In the genomic region with DNA sequence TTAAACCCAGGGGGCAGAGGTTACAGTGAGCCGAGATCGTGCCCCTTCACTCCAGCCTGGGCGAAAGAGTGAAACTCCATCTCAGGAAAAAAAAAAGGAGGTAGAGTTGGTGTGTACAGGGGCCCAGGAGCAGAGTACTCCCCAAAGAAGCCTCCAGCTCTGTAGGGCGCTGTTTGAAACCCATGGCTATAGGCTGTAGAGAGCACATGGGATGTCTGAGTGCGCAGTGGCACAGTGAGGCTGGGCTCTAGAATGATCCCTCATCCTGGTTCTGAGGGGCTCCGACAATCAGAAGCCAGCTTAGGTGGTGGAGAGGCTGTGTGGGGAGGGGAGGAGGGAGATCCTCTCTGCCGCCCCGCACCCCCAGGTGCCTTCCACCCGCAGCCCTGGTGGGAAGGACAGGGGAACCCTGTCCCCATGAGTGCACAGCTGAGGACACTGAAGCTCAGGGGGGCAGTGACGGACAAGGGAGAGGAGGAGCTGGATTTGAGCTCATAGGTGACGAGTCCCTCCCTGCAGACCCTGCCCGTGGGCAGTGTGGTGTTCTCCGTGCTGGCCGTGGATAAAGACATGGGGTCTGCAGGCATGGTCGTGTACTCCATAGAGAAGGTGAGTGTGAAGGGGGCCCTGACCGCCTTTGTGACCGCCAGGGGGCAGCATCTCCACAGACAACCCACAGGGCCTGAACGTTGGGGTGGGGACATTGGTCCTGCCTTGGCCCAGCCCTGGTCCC, we compare ENCODE assay signal across 8 cellular contexts. TPM values are rescaled to one million over a fixed set of nuclear protein-coding genes. Genes with fewer than 3 reads are reported as not detected.
DNase-seq lines count a peak whose midpoint lies in the region; ATAC-seq and TF ChIP-seq lines count a peak whose summit lies in the region.

No MANE protein-coding gene starts in this region.

- no peak overlapping the region for H3K4me3 Mint-ChIP-seq in memory B cell

- TF ChIP-seq CTCF in C4-2B (conservative IDR thresholded peaks at IDR 0.05): peak; percentile 93
- peak; percentile 59 to 96 (median 84) for TF ChIP-seq CTCF in dorsolateral prefrontal cortex (IDR thresholded peaks at IDR 0.05 in 54 of 56, conservative IDR thresholded peaks at IDR 0.05 in 2 of 56; ENCODE audit: low read depth in 1 of 56, partially characterized antibody in 56 of 56)

- H3K27ac ChIP-seq in C4-2B: no peak overlapping the region
- H3K27ac ChIP-seq in dorsolateral prefrontal cortex: no peak overlapping the region

- no peak overlapping the region for H3K4me3 ChIP-seq in dorsolateral prefrontal cortex

- ATAC-seq in GM19438 (IDR thresholded peaks at IDR 0.05; ENCODE audit: low read depth, unreplicated experiment) (peak; percentile 81), memory B cell (ENCODE audit: low read depth) (peak; percentile 80), HG02970 (IDR thresholded peaks at IDR 0.05; ENCODE audit: low FRiP score, unreplicated experiment) (no peak)

- H3K27me3 ChIP-seq in dorsolateral prefrontal cortex: peaks cover 0 to 17% (median 0%) of the 10 kb centered on the region in 45 donors

- DNase-seq in NCI-H128 (lab: John Stamatoyannopoulos, UW; ENCODE audit: unreplicated experiment) (peak; percentile 0), dorsolateral prefrontal cortex (peak; percentile 67 to 85 (median 80)), memory B cell (ENCODE audit: low spot score in 2 of 2) (peak; percentile 81 to 82)
- peak; percentile 84 to 87 for DNase-seq in activated CD4-positive, alpha-beta T cell treated with anti-CD3 and anti-CD28 coated beads, Interleukin-2, amount 50 U/mL, for 48 hours
- peak; percentile 45 to 50 for DNase-seq in stimulated activated CD8-positive, alpha-beta memory T cell treated with anti-CD3 and anti-CD28 coated beads, Interleukin-15, amount 100 ng/mL, for 48 hours (ENCODE audit: low read depth in 2 of 2)

- peaks cover 18% of the 10 kb centered on the region for H3K4me1 Mint-ChIP-seq in memory B cell

- no peaks in the 10 kb centered on the region for H3K9me3 Mint-ChIP-seq in memory B cell

- H3K27ac Mint-ChIP-seq in memory B cell: no peak overlapping the region

- peaks cover 16% of the 10 kb centered on the region for H3K27me3 Mint-ChIP-seq in memory B cell

- H3K36me3 Mint-ChIP-seq in memory B cell: no peaks in the 10 kb centered on the region

- intact Hi-C loops in dorsolateral prefrontal cortex (cut with DNase I): loop anchor here in 1 of 2 donors (5.0 kb wide), 2 partner anchors 39 to 74 kb away; a partner anchor contains a TSS

RNA-seq across cellular contexts. Expression of a gene that starts 24.6 kb away (rescaled TPM):
- 1 to 10 TPM in 116 of 120 experiments, under 1 TPM in 4; 0.58 to 7.9 (median 2.4) TPM for total RNA-seq in dorsolateral prefrontal cortex

RNA-seq across cellular contexts. Expression of a gene that starts 36.2 kb away (rescaled TPM):
- 10 to 100 TPM; 13.1 to 60.8 (median 43.9) TPM for total RNA-seq in dorsolateral prefrontal cortex

RNA-seq across cellular contexts. Expression of a gene that starts 36.5 kb away (rescaled TPM):
- total RNA-seq in dorsolateral prefrontal cortex: 10 to 100 TPM; 47.3 to 95.7 (median 68.5) TPM

RNA-seq across cellular contexts. Expression of a gene that starts 56.6 kb away (rescaled TPM):
- total RNA-seq in dorsolateral prefrontal cortex: 100 to 1,000 TPM; 110 to 614 (median 412) TPM

RNA-seq across cellular contexts. Expression of a gene that starts 56.7 kb away (rescaled TPM):
- total RNA-seq in dorsolateral prefrontal cortex: 10 to 100 TPM in 59 of 120 experiments, 1 to 10 TPM in 61; 2.8 to 20.4 (median 9.8) TPM

Comparison
In these comparisons a context has a peak if more than half of its experiments do, and no peak if none do; other contexts are left out.
1. DNase-seq: peak in every context shown above with its lines; median percentile 86 in activated CD4-positive, alpha-beta T cell treated with anti-CD3 and anti-CD28 coated beads, Interleukin-2, amount 50 U/mL, for 48 hours; 82 in memory B cell; 80 in dorsolateral prefrontal cortex; 48 in stimulated activated CD8-positive, alpha-beta memory T cell treated with anti-CD3 and anti-CD28 coated beads, Interleukin-15, amount 100 ng/mL, for 48 hours; 0 in NCI-H128.